ENCODE assay signal across 1 cellular context in genomic region chr5:78653969-78654368, GRCh38.
TF ChIP-seq lines count a peak whose summit lies in the region.

No MANE protein-coding gene starts in this region.

TF ChIP-seq in HepG2, 621 proteins besides CTCF, POLR2A, EP300 and RAD21:
- no peak for TF ChIP-seq ZNF280B (CRISPR knock-in tag; IDR thresholded peaks at IDR 0.05; ENCODE audit: borderline replicate concordance)
- TF ChIP-seq ELF3 (CRISPR knock-in tag; IDR thresholded peaks at IDR 0.05), result 0 out of 2 replicates have a peak, but pooled peaks have one; percentile 45
- TF ChIP-seq NFE2L2 (IDR thresholded peaks at IDR 0.05; ENCODE audit: low read length), result no peak
- TF ChIP-seq BCL6 (CRISPR knock-in tag; IDR thresholded peaks at IDR 0.05), result 0 out of 2 replicates have a peak, but pooled peaks have one; percentile 13
